In the genomic region with DNA sequence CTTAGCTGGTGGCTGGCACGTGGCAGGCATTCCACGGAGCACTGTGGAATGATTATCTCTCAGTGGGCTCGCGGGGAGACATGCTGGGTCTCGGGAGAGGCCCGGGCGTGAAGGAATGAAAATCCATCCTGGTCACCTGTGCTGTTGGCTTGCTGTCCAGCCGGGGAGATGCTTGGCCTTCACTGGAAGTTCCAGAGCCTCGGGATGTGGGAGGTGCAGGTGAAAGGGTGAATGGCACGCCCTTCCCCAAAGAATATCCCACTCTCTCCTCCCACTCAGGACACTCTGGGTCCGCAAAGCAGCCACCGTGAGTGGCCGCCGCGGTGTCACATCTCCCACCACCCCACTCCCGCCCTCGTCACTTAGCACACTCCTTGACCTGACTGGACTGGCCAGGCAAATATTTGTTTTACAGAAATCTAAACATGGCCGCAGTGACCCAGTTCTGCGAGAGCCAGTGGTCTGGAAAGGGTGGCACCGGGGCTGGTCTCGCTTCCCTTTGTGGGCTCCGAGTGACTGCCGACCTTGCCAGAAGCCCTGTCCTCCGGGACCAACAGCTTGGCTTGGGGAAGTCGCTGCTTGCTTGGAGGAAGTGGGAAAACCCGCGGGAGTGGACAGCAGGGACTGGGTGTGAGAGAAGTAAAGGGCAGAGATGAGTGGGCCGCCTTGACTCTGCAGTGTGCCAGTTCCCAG, we compare ENCODE assay signal across 16 cellular contexts. TPM values are rescaled to one million over a fixed set of nuclear protein-coding genes. Genes with fewer than 3 reads are reported as not detected.
DNase-seq lines count a peak whose midpoint lies in the region; ATAC-seq and TF ChIP-seq lines count a peak whose summit lies in the region.
"Had no signal": no experiment of that assay in that cellular context is flagged by ENCODE, and none has a peak within 500 bp of the region (broad histone marks: within the 10 kb centered on the region; RNA-seq: fewer than 3 reads in every experiment).

No MANE protein-coding gene starts in this region.

- H4K20me1 ChIP-seq in osteoblast (ENCODE audit: insufficient read depth, low read length) = no peaks in the 10 kb centered on the region

- H3K4me1 Mint-ChIP-seq in endodermal cell = no peaks in the 10 kb centered on the region

- no peaks in the 10 kb centered on the region for H3K9me3 Mint-ChIP-seq in endodermal cell

- H3K4me2 ChIP-seq in osteoblast (ENCODE audit: insufficient read depth, low read length) = no peak overlapping the region

- CTCF ChIA-PET in RWPE1 (lab: Yijun Ruan, JAX) = no interaction called here

- intact Hi-C loops in head of caudate nucleus (cut with DNase I) = no loop called here

- peaks cover 76% of the 10 kb centered on the region for H3K36me3 Mint-ChIP-seq in endodermal cell (ENCODE audit: low read depth)

- no peaks in the 10 kb centered on the region for H3K27me3 Mint-ChIP-seq in endodermal cell (ENCODE audit: insufficient read depth)

- H3K27me3 ChIP-seq in osteoblast (ENCODE audit: insufficient read depth, low read length) (no peaks in the 10 kb centered on the region), endodermal cell (ENCODE audit: control insufficient read depth, insufficient read depth, low read length, poor library complexity, severe bottlenecking) (no peaks in the 10 kb centered on the region)
- H3K27me3 ChIP-seq: neutrophil had no signal

- no peak overlapping the region for H3K4me3 ChIP-seq in osteoblast (ENCODE audit: insufficient read depth, low read length)
- no peak overlapping the region for H3K4me3 ChIP-seq in endodermal cell (ENCODE audit: low read length)
- H3K4me3 ChIP-seq: skin epidermis had no signal

- 96 to 99% methylated on average over 22 to 28 of the region's 28 CpGs for WGBS in endodermal cell (ENCODE audit: insufficient coverage in 1 of 2, insufficient read length in 1 of 2), 2 experiments

- H3K9ac ChIP-seq in endodermal cell (ENCODE audit: extremely low read depth, low read length, poor library complexity, severe bottlenecking) = no peak overlapping the region

- no peaks in the 10 kb centered on the region for H3K9me3 ChIP-seq in osteoblast (ENCODE audit: low read depth, low read length)
- H3K9me3 ChIP-seq in endodermal cell (ENCODE audit: control insufficient read depth, low read length) = no peaks in the 10 kb centered on the region
- H3K9me3 ChIP-seq: neutrophil had no signal

- ATAC-seq in GM21576 (IDR thresholded peaks at IDR 0.05; ENCODE audit: unreplicated experiment) = no peak

- peaks cover 44% of the 10 kb centered on the region for H3K79me2 ChIP-seq in osteoblast (ENCODE audit: insufficient read depth, low read length)

- POLR2A ChIA-PET in RWPE1 (lab: Yijun Ruan, JAX; ENCODE audit: low non-redundant PET) = no interaction called here

- H3K36me3 ChIP-seq in osteoblast (ENCODE audit: insufficient read depth, low read length) (peaks cover 70% of the 10 kb centered on the region), endodermal cell (ENCODE audit: control insufficient read depth, insufficient read depth, low read length) (peaks cover 74% of the 10 kb centered on the region)

- DNase-seq in Ammon's horn (ENCODE audit: low spot score) (peak; percentile 50), RWPE1 (ENCODE audit: low spot score) (no peak), head of caudate nucleus (peak in 22 of 42 donors; percentile 13 to 61 (median 35)), osteoblast (ENCODE audit: insufficient read length, low spot score, missing footprints) (peak; percentile 84), SKM-1 treated with dmso at 0.1 percent for 144 hours (lab: John Stamatoyannopoulos, UW; ENCODE audit: unreplicated experiment) (no peak), endodermal cell (no peak)
- no peak for DNase-seq in activated CD4-positive, alpha-beta T cell treated with anti-CD3 and anti-CD28 coated beads, Interleukin-2, amount 50 U/mL, for 4 hours
- DNase-seq: activated naive CD4-positive, alpha-beta T cell treated with anti-CD3 and anti-CD28 coated beads, Interleukin-2, amount 50 U/mL, for 16 hours; effector memory CD4-positive, alpha-beta T cell; HCEC 1CT; NCI-H2029 treated with DMSO at 0.1 percent for 48 hours; NCI-H69; T-helper 1 cell had no signal

- TF ChIP-seq CTCF in RWPE1 (conservative IDR thresholded peaks at IDR 0.05; ENCODE audit: low read depth) (no peak), osteoblast (IDR thresholded peaks at IDR 0.05; ENCODE audit: extremely low read depth, low read depth, low read length) (no peak), endodermal cell (conservative IDR thresholded peaks at IDR 0.05) (no peak)

- H3K4me3 Mint-ChIP-seq in endodermal cell = no peak overlapping the region

- H3K4me1 ChIP-seq in osteoblast (ENCODE audit: insufficient read depth, low read length) (peaks cover 41% of the 10 kb centered on the region), endodermal cell (ENCODE audit: control insufficient read depth, insufficient read depth, low read length) (no peaks in the 10 kb centered on the region)

- H3K27ac ChIP-seq in RWPE1 = peak overlapping the region; percentile 100
- H3K27ac ChIP-seq in osteoblast (ENCODE audit: low read depth, low read length) = peak overlapping the region; percentile 51
- H3K27ac ChIP-seq in endodermal cell (ENCODE audit: low read depth, low read length) = no peak overlapping the region
- H3K27ac ChIP-seq: neutrophil had no signal

- H3K27ac Mint-ChIP-seq in endodermal cell = no peak overlapping the region

- H2AFZ ChIP-seq in osteoblast (ENCODE audit: low read length) = no peak overlapping the region

RNA-seq across cellular contexts. Expression of a gene that starts 8.0 kb away (rescaled TPM):
- total RNA-seq in osteoblast (26.5 and 30.4 TPM in 2 replicates), endodermal cell (10 to 100 TPM; 36.8 to 48.8 TPM)
- 21.0 TPM for polyA plus RNA-seq in endodermal cell (2013, experiment 1 of 2)
- 17.8 TPM for polyA plus RNA-seq in endodermal cell (2013, experiment 2 of 2)

RNA-seq across cellular contexts. Expression of a gene that starts 45.5 kb away (rescaled TPM):
- total RNA-seq in osteoblast (152 and 161 TPM in 2 replicates), endodermal cell (10 to 100 TPM; 58.7 to 64.0 TPM)
- polyA plus RNA-seq in endodermal cell (2013, experiment 1 of 2) = 93.0 TPM
- polyA plus RNA-seq in endodermal cell (2013, experiment 2 of 2) = 93.7 TPM

Comparison
In these comparisons a context has a peak if more than half of its experiments do, and no peak if none do; other contexts are left out.
1. DNase-seq: peak in Ammon's horn (single experiment), head of caudate nucleus (22 of 42) and osteoblast (single experiment); none in RWPE1 (single experiment), SKM-1 treated with dmso at 0.1 percent for 144 hours (single experiment), endodermal cell (single experiment) and activated CD4-positive, alpha-beta T cell treated with anti-CD3 and anti-CD28 coated beads, Interleukin-2, amount 50 U/mL, for 4 hours (0 of 2).